In genomic region chr18:9901377-9901776, GRCh38 we compare ENCODE assay signal across 30 cellular contexts. TPM values are rescaled to one million over a fixed set of nuclear protein-coding genes. Genes with fewer than 3 reads are reported as not detected.
DNase-seq lines count a peak whose midpoint lies in the region; ATAC-seq and TF ChIP-seq lines count a peak whose summit lies in the region.
"Had no signal": no experiment of that assay in that cellular context is flagged by ENCODE, and none has a peak within 500 bp of the region (broad histone marks: within the 10 kb centered on the region; RNA-seq: fewer than 3 reads in every experiment).

No MANE protein-coding gene starts in this region.

- no peak for ATAC-seq in activated CD8-positive, alpha-beta T cell treated with anti-CD3 and anti-CD28 coated beads for 36 hours
- ATAC-seq: Panc1, sciatic nerve, upper lobe of right lung had no signal

- intact Hi-C loops in MCF 10A (cut with micrococcal nuclease) (no loop called here), breast epithelium (cut with DNase I; ENCODE audit: low total_unique reads) (no loop called here), testis (cut with DNase I; ENCODE audit: low total_unique reads) (no loop called here), CD14-positive monocyte (cut with micrococcal nuclease) (loop anchor here in 1 of 2 donors (10.0 kb wide), 1 partner anchor 47 kb away; no protein-coding TSS in a partner anchor)
- intact Hi-C loops in activated CD8-positive, alpha-beta T cell treated with anti-CD3 and anti-CD28 coated beads for 36 hours (cut with micrococcal nuclease): no loop called here

- CTCF ChIA-PET in MCF 10A (lab: Yijun Ruan, JAX): no interaction called here
- CTCF ChIA-PET in activated CD8-positive, alpha-beta T cell treated with anti-CD3 and anti-CD28 coated beads for 36 hours (lab: Charles Lee): interaction anchor here (1.4 kb wide), 1 partner anchor 138 kb away, joined by 3 read pairs; no protein-coding TSS in a partner anchor

- H3K27ac Mint-ChIP-seq in MCF 10A (ENCODE audit: low read depth, unreplicated experiment): no peak overlapping the region
- no peak overlapping the region for H3K27ac Mint-ChIP-seq in activated CD8-positive, alpha-beta T cell treated with anti-CD3 and anti-CD28 coated beads for 36 hours
- H3K27ac Mint-ChIP-seq in CD14-positive monocyte: no peak overlapping the region
- H3K27ac Mint-ChIP-seq: activated naive CD4-positive, alpha-beta T cell treated with anti-CD3 and anti-CD28 coated beads, Interleukin-2, amount 10 ng/mL, durations not matched to agents 7 days and 5 days; IgD-negative memory B cell had no signal

- H3K4me1 ChIP-seq in breast epithelium (no peaks in the 10 kb centered on the region), testis (peaks cover 9% of the 10 kb centered on the region)
- H3K4me1 ChIP-seq: upper lobe of right lung had no signal

- H3K4me3 Mint-ChIP-seq in MCF 10A (ENCODE audit: unreplicated experiment) (no peak overlapping the region), CD14-positive monocyte (no peak overlapping the region)
- H3K4me3 Mint-ChIP-seq in activated CD8-positive, alpha-beta T cell treated with anti-CD3 and anti-CD28 coated beads for 36 hours: no peak overlapping the region
- H3K4me3 Mint-ChIP-seq: activated naive CD4-positive, alpha-beta T cell treated with anti-CD3 and anti-CD28 coated beads, Interleukin-2, amount 10 ng/mL, durations not matched to agents 7 days and 5 days; IgD-negative memory B cell had no signal

- H3K36me3 Mint-ChIP-seq in MCF 10A (ENCODE audit: insufficient read depth, unreplicated experiment): no peaks in the 10 kb centered on the region
- no peaks in the 10 kb centered on the region for H3K36me3 Mint-ChIP-seq in activated CD8-positive, alpha-beta T cell treated with anti-CD3 and anti-CD28 coated beads for 36 hours (ENCODE audit: low read depth)
- no peaks in the 10 kb centered on the region for H3K36me3 Mint-ChIP-seq in CD14-positive monocyte
- H3K36me3 Mint-ChIP-seq: activated naive CD4-positive, alpha-beta T cell treated with anti-CD3 and anti-CD28 coated beads, Interleukin-2, amount 10 ng/mL, durations not matched to agents 7 days and 5 days; IgD-negative memory B cell; naive B cell had no signal

- H3K4me3 ChIP-seq in breast epithelium (no peak overlapping the region), fibroblast of mammary gland (ENCODE audit: control insufficient read depth, low read depth, low read length) (no peak overlapping the region), testis (no peak overlapping the region)
- H3K4me3 ChIP-seq: BLaER1 treated with 17β-estradiol and CSF1 and Interleukin-3, amounts not matched to agents 10 nM and 100 nM; dorsolateral prefrontal cortex; SJSA1; upper lobe of right lung had no signal

- DNase-seq in MCF 10A (ENCODE audit: unreplicated experiment): peak; percentile 5
- no peak for DNase-seq in breast epithelium (ENCODE audit: low spot score in 2 of 2)
- DNase-seq in NCI-H446 treated with DMSO at 0.1 percent for 48 hours (lab: John Stamatoyannopoulos, UW): peak; percentile 24
- peak; percentile 40 for DNase-seq in fibroblast of mammary gland (ENCODE audit: low read depth)
- DNase-seq in testis: peak; percentile 74
- no peak for DNase-seq in activated CD8-positive, alpha-beta T cell treated with anti-CD3 and anti-CD28 coated beads for 36 hours
- DNase-seq in NCI-H1694 (lab: John Stamatoyannopoulos, UW): no peak
- DNase-seq in CD14-positive monocyte (ENCODE audit: low spot score): no peak
- DNase-seq: activated CD4-positive, alpha-beta T cell treated with anti-CD3 and anti-CD28 coated beads for 4 hours; activated naive CD4-positive, alpha-beta T cell treated with anti-CD3 and anti-CD28 coated beads, Interleukin-2, amount 10 ng/mL, durations not matched to agents 7 days and 5 days; anterior cingulate cortex; caudate nucleus; dorsolateral prefrontal cortex; foreskin melanocyte; GDM1; H7; hypothalamus; mesenchymal stem cell; MM.1S; naive B cell; NCI-H146; stimulated activated CD4-positive, alpha-beta T cell treated with anti-CD3 and anti-CD28 coated beads, Interleukin-15, amount 100 ng/mL, for 24 hours; upper lobe of right lung had no signal

- H3K9me3 Mint-ChIP-seq in MCF 10A (ENCODE audit: unreplicated experiment) (no peaks in the 10 kb centered on the region), CD14-positive monocyte (no peaks in the 10 kb centered on the region)
- H3K9me3 Mint-ChIP-seq in activated CD8-positive, alpha-beta T cell treated with anti-CD3 and anti-CD28 coated beads for 36 hours: no peaks in the 10 kb centered on the region
- H3K9me3 Mint-ChIP-seq: activated naive CD4-positive, alpha-beta T cell treated with anti-CD3 and anti-CD28 coated beads, Interleukin-2, amount 10 ng/mL, durations not matched to agents 7 days and 5 days; IgD-negative memory B cell had no signal

- WGBS in testis, 2 donors: 53 to 54% methylated on average over 3 of the region's 3 CpGs

- no peaks in the 10 kb centered on the region for H3K27me3 ChIP-seq in breast epithelium
- no peaks in the 10 kb centered on the region for H3K27me3 ChIP-seq in testis
- H3K27me3 ChIP-seq: BLaER1 treated with 17β-estradiol and CSF1 and Interleukin-3, amounts not matched to agents 10 nM and 100 nM; dorsolateral prefrontal cortex; SJSA1; upper lobe of right lung had no signal

- H3K27ac ChIP-seq in breast epithelium (no peak overlapping the region), testis (no peak overlapping the region)
- H3K27ac ChIP-seq: BLaER1 treated with 17β-estradiol and CSF1 and Interleukin-3, amounts not matched to agents 10 nM and 100 nM; dorsolateral prefrontal cortex; SJSA1; upper lobe of right lung had no signal

- TF ChIP-seq POLR2A in breast epithelium (IDR thresholded peaks at IDR 0.05): no peak
- TF ChIP-seq POLR2A in testis (IDR thresholded peaks at IDR 0.05): no peak

- no TSS peak for BruUV-seq in MCF 10A (replicated peaks; lab: Mats Ljungman, UMichigan)

- TF ChIP-seq CTCF in MCF 10A (IDR thresholded peaks at IDR 0.05; ENCODE audit: unreplicated experiment) (no peak), breast epithelium (IDR thresholded peaks at IDR 0.05) (no peak), fibroblast of mammary gland (conservative IDR thresholded peaks at IDR 0.05; ENCODE audit: control insufficient read depth, insufficient read depth, low read depth, low read length) (no peak), testis (IDR thresholded peaks at IDR 0.05) (no peak), CD14-positive monocyte (IDR thresholded peaks at IDR 0.05) (no peak)
- TF ChIP-seq CTCF in activated CD8-positive, alpha-beta T cell treated with anti-CD3 and anti-CD28 coated beads for 36 hours (IDR thresholded peaks at IDR 0.05): no peak

- H3K27me3 Mint-ChIP-seq in MCF 10A (ENCODE audit: insufficient read depth, unreplicated experiment): no peaks in the 10 kb centered on the region
- H3K27me3 Mint-ChIP-seq in activated CD8-positive, alpha-beta T cell treated with anti-CD3 and anti-CD28 coated beads for 36 hours: peaks cover 10% of the 10 kb centered on the region
- H3K27me3 Mint-ChIP-seq in CD14-positive monocyte (ENCODE audit: low read depth in 3 of 3): peaks cover 0 to 3% (median 2%) of the 10 kb centered on the region in 3 donors

- H3K9me3 ChIP-seq in breast epithelium (no peaks in the 10 kb centered on the region), testis (no peaks in the 10 kb centered on the region)
- H3K9me3 ChIP-seq: BLaER1 treated with 17β-estradiol and CSF1 and Interleukin-3, amounts not matched to agents 10 nM and 100 nM; SJSA1; upper lobe of right lung had no signal

- peaks cover 10% of the 10 kb centered on the region for H3K4me1 Mint-ChIP-seq in MCF 10A (ENCODE audit: insufficient read depth, unreplicated experiment)
- H3K4me1 Mint-ChIP-seq in activated CD8-positive, alpha-beta T cell treated with anti-CD3 and anti-CD28 coated beads for 36 hours (ENCODE audit: low read depth): peaks cover 9% of the 10 kb centered on the region
- H3K4me1 Mint-ChIP-seq in CD14-positive monocyte: peaks cover 5% of the 10 kb centered on the region
- H3K4me1 Mint-ChIP-seq: activated naive CD4-positive, alpha-beta T cell treated with anti-CD3 and anti-CD28 coated beads, Interleukin-2, amount 10 ng/mL, durations not matched to agents 7 days and 5 days; naive B cell had no signal

- POLR2A ChIA-PET in MCF 10A (lab: Yijun Ruan, JAX): interaction anchor here (0.7 to 2.6 kb wide), 2 partner anchors 12 to 23 kb away, joined by 3 to 10 read pairs; partner anchors contain the start of gene VAPA
- POLR2A ChIA-PET in activated CD8-positive, alpha-beta T cell treated with anti-CD3 and anti-CD28 coated beads for 36 hours (lab: Charles Lee): interaction anchor here (0.7 kb wide), 1 partner anchor 190 kb away, joined by 3 read pairs; no protein-coding TSS in a partner anchor

- H3K36me3 ChIP-seq in breast epithelium: no peaks in the 10 kb centered on the region
- no peaks in the 10 kb centered on the region for H3K36me3 ChIP-seq in testis (ENCODE audit: low read depth, missing control alignments)
- H3K36me3 ChIP-seq: BLaER1 treated with 17β-estradiol and CSF1 and Interleukin-3, amounts not matched to agents 10 nM and 100 nM; SJSA1; upper lobe of right lung had no signal

RNA-seq across cellular contexts. Expression of gene VAPA, which starts 12.4 kb away (rescaled TPM):
- total RNA-seq in MCF 10A (2022): 247 and 286 TPM in 2 replicates
- 100 to 1,000 TPM; 235 to 263 (median 260) TPM for total RNA-seq in breast epithelium
- 100 to 1,000 TPM; 177 to 224 TPM for total RNA-seq in testis
- polyA plus RNA-seq in testis (ENCODE audit: insufficient read depth, low read depth, low replicate concordance): 180 TPM
- total RNA-seq in activated CD8-positive, alpha-beta T cell treated with anti-CD3 and anti-CD28 coated beads for 36 hours: 100 to 1,000 TPM; 146 to 152 TPM
- polyA plus RNA-seq in CD14-positive monocyte: 100 to 1,000 TPM; 334 to 393 TPM

RNA-seq across cellular contexts. Expression of gene TXNDC2, which starts 15.6 kb away (rescaled TPM):
- not detected in 2 replicates for total RNA-seq in MCF 10A (2022)
- under 1 TPM in 1 of 3 donors, not detected in 2; 0.16 TPM for total RNA-seq in breast epithelium
- total RNA-seq in testis: 10 to 100 TPM; 15.3 to 30.5 TPM
- polyA plus RNA-seq in testis (ENCODE audit: insufficient read depth, low read depth, low replicate concordance): 212 TPM
- not detected for total RNA-seq in activated CD8-positive, alpha-beta T cell treated with anti-CD3 and anti-CD28 coated beads for 36 hours
- polyA plus RNA-seq in CD14-positive monocyte: under 1 TPM in 1 of 2 donors, not detected in 1; 0.10 TPM
- total RNA-seq: H7; sciatic nerve; T-helper 1 cell treated with Interleukin-12 subunit alpha and Interleukin-12 subunit beta and Interleukin-4 antibody, amounts not matched to agents 30 ng/mL and 1 ng/mL, for 36 hours had no signal
- polyA plus RNA-seq: IgD-negative memory B cell, keratinocyte had no signal

Comparison
In these comparisons a context has a peak if more than half of its experiments do, and no peak if none do; other contexts are left out.
1. DNase-seq: peak in MCF 10A (single experiment), NCI-H446 treated with DMSO at 0.1 percent for 48 hours (single experiment), fibroblast of mammary gland (single experiment) and testis (single experiment); none in breast epithelium (0 of 2), activated CD8-positive, alpha-beta T cell treated with anti-CD3 and anti-CD28 coated beads for 36 hours (single experiment), NCI-H1694 (single experiment) and CD14-positive monocyte (single experiment).
2. RNA of gene TXNDC2, which starts 15.6 kb away (total RNA-seq): 15.3 to 30.5 TPM in testis; not detected in MCF 10A, 0.16 TPM in breast epithelium and not detected in activated CD8-positive, alpha-beta T cell treated with anti-CD3 and anti-CD28 coated beads for 36 hours; every median in the first group is over 10 times any median in the second.